10 cellular contexts compared by ENCODE assay signal in genomic region chr3:123344175-123344908, GRCh38.
DNase-seq lines count a peak whose midpoint lies in the region; ATAC-seq and TF ChIP-seq lines count a peak whose summit lies in the region.
"Had no signal": no experiment of that assay in that cellular context is flagged by ENCODE, and none has a peak within 500 bp of the region (broad histone marks: within the 10 kb centered on the region; RNA-seq: fewer than 3 reads in every experiment).

No MANE protein-coding gene starts in this region.

- H3K4me3 ChIP-seq in astrocyte of the spinal cord (ENCODE audit: low read depth, low read length) (no peak overlapping the region), BE2C (ENCODE audit: low read depth, low read length) (no peak overlapping the region)

- H3K4me1 ChIP-seq in BE2C: peaks cover 2% of the 10 kb centered on the region; the same call in 1 of the 2 replicates

- no peaks in the 10 kb centered on the region for H3K9me3 ChIP-seq in BE2C

- in situ Hi-C loops in astrocyte of the spinal cord (cut with HindIII; ENCODE audit: low sequenced_read_pairs): no loop called here

- no peak for TF ChIP-seq CTCF in astrocyte of the spinal cord (IDR thresholded peaks at IDR 0.05; ENCODE audit: low read depth, low read length)
- no peak for TF ChIP-seq CTCF in BE2C (IDR thresholded peaks at IDR 0.05; ENCODE audit: low read depth, low read length)

- no peaks in the 10 kb centered on the region for H3K36me3 ChIP-seq in BE2C

- peak; percentile 51 for ATAC-seq in HG03442 (IDR thresholded peaks at IDR 0.05; ENCODE audit: unreplicated experiment)

- no peaks in the 10 kb centered on the region for H3K27me3 ChIP-seq in BE2C

- DNase-seq in AG08395 (ENCODE audit: low spot score) (peak; percentile 27), astrocyte of the spinal cord (ENCODE audit: low read depth, low spot score) (peak; percentile 86), lung microvascular endothelial cell (ENCODE audit: low read depth in 2 of 2) (peak; percentile 24 to 35), C1 segment of cervical spinal cord (lab: John Stamatoyannopoulos, UW) (no peak), putamen (ENCODE audit: low spot score) (no peak), DMS153 (lab: John Stamatoyannopoulos, UW) (no peak), BE2C (no peak)
- DNase-seq: NCI-H1436 treated with DMSO at 0.1 percent for 48 hours; stimulated activated CD8-positive, alpha-beta memory T cell treated with anti-CD3 and anti-CD28 coated beads, Interleukin-4, amount 100 ng/mL, for 48 hours had no signal

Comparison
In these comparisons a context has a peak if more than half of its experiments do, and no peak if none do; other contexts are left out.
1. DNase-seq: peak in AG08395 (single experiment), astrocyte of the spinal cord (single experiment) and lung microvascular endothelial cell (2 of 2); none in C1 segment of cervical spinal cord (0 of 14), putamen (single experiment), DMS153 (single experiment) and BE2C (single experiment).